27 cellular contexts compared by ENCODE assay signal in the genomic region with DNA sequence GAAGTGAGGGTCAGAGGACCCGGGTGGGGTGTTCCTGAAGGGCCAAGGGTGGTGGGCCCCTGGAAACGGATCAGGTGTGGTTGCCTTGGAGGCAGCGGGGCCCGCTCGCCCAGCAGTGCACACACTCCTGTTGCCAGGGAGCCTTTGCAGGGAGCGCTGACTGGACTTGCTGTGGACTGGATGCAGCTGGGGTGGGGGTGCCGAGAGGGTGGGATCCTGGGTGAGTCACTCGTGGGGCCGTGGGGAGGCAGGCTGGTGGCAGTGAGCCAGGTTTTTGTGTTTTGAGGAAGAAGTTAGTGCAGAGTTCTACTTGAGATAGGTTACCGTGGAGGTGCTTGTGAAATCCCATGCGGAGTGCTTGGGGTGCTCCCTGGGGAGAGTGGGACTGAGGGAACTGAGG. TPM values are rescaled to one million over a fixed set of nuclear protein-coding genes. Genes with fewer than 3 reads are reported as not detected.
A peak's percentile ranks its signal among the peaks of the same experiment; 100 is the strongest.
DNase-seq lines count a peak whose midpoint lies in the region; ATAC-seq, FAIRE-seq and TF ChIP-seq lines count a peak whose summit lies in the region.
"Had no signal": no experiment of that assay in that cellular context is flagged by ENCODE, and none has a peak within 500 bp of the region (broad histone marks: within the 10 kb centered on the region; RNA-seq: fewer than 3 reads in every experiment).

No MANE protein-coding gene starts in this region.

- H3K4me3 Mint-ChIP-seq in activated naive CD8-positive, alpha-beta T cell treated with anti-CD3 and anti-CD28 coated beads for 36 hours = peak overlapping the region; percentile 42
- H3K4me3 Mint-ChIP-seq: activated naive CD4-positive, alpha-beta T cell treated with anti-CD3 and anti-CD28 coated beads, Interleukin-2, amount 10 ng/mL, durations not matched to agents 7 days and 5 days; naive B cell; T-helper 2 cell treated with Interferon-gamma antibody and Interleukin-4, amounts not matched to agents 5 μg/mL and 100 μg/mL, for 36 hours; type B pancreatic cell had no signal

- H3K36me3 ChIP-seq in keratinocyte (ENCODE audit: control insufficient read depth in 2 of 2, extremely low read depth in 1 of 2, insufficient read depth in 2 of 2, low read length in 2 of 2) (no peaks in the 10 kb centered on the region), spleen (no peaks in the 10 kb centered on the region)
- H3K36me3 ChIP-seq: BLaER1, right lobe of liver had no signal

- H3K27me3 ChIP-seq in keratinocyte (ENCODE audit: control insufficient read depth, extremely low read depth, insufficient read depth, low read length) = no peaks in the 10 kb centered on the region
- no peaks in the 10 kb centered on the region for H3K27me3 ChIP-seq in spleen (replicated peaks in 1 of 7)
- H3K27me3 ChIP-seq: BLaER1, right lobe of liver had no signal

- H3K27ac Mint-ChIP-seq in activated naive CD8-positive, alpha-beta T cell treated with anti-CD3 and anti-CD28 coated beads for 36 hours = no peak overlapping the region
- H3K27ac Mint-ChIP-seq: activated naive CD4-positive, alpha-beta T cell treated with anti-CD3 and anti-CD28 coated beads, Interleukin-2, amount 10 ng/mL, durations not matched to agents 7 days and 5 days; naive B cell; T-helper 2 cell treated with Interferon-gamma antibody and Interleukin-4, amounts not matched to agents 5 μg/mL and 100 μg/mL, for 36 hours; type B pancreatic cell had no signal

- peak; percentile 60 for DNase-seq in activated effector memory CD4-positive, alpha-beta T cell treated with anti-CD3 and anti-CD28 coated beads, Interleukin-2, amount 50 U/mL, for 16 hours
- DNase-seq in activated effector memory CD4-positive, alpha-beta T cell treated with Interleukin-2 at 50 U/mL for 16 hours = no peak
- DNase-seq in activated naive CD8-positive, alpha-beta T cell treated with anti-CD3 and anti-CD28 coated beads for 36 hours = no peak
- DNase-seq in keratinocyte (ENCODE audit: low read depth, low spot score) (no peak), spleen (peak; percentile 23), NK-92 (lab: John Stamatoyannopoulos, UW; ENCODE audit: unreplicated experiment) (no peak), NCI-H1092 (lab: John Stamatoyannopoulos, UW) (no peak)
- DNase-seq: activated CD4-positive, alpha-beta T cell treated with anti-CD3 and anti-CD28 coated beads, Interleukin-2, amount 50 U/mL, for 1 hour; activated naive CD4-positive, alpha-beta T cell treated with anti-CD3 and anti-CD28 coated beads, Interleukin-2, amount 10 ng/mL, durations not matched to agents 7 days and 5 days; Calu3; effector CD4-positive, alpha-beta T cell; erythroblast; foreskin melanocyte; islet precursor cell; mesenchymal stem cell; naive B cell; NCI-H1417 treated with DMSO at 0.1 percent for 48 hours; stimulated activated CD8-positive, alpha-beta memory T cell treated with anti-CD3 and anti-CD28 coated beads, Interleukin-4, amount 100 ng/mL, for 48 hours had no signal

- dilution Hi-C loops in keratinocyte (cut with MboI; ENCODE audit: extremely low pct_ligation_motif_present, low sequenced_read_pairs) = no loop called here

- peak; percentile 26 for FAIRE-seq in keratinocyte (lab: Jason Lieb, UNC)

- no peak overlapping the region for H3K4me2 ChIP-seq in keratinocyte (ENCODE audit: control insufficient read depth, extremely low read depth, insufficient read depth, low read depth, low read length)
- H3K4me2 ChIP-seq: BLaER1 had no signal

- H2AFZ ChIP-seq in keratinocyte (ENCODE audit: control insufficient read depth, low read length) = no peak overlapping the region

- H3K79me2 ChIP-seq in keratinocyte (ENCODE audit: control insufficient read depth, insufficient read depth, low read length) = no peaks in the 10 kb centered on the region

- H3K4me1 ChIP-seq in keratinocyte (ENCODE audit: control insufficient read depth, extremely low read depth, insufficient read depth, low read length) (peaks cover 8% of the 10 kb centered on the region), spleen (no peaks in the 10 kb centered on the region)
- H3K4me1 ChIP-seq: right lobe of liver had no signal

- no peak overlapping the region for H3K9ac ChIP-seq in keratinocyte (ENCODE audit: control insufficient read depth, extremely low read depth, insufficient read depth, low read length)
- H3K9ac ChIP-seq: BLaER1 had no signal

- H3K4me3 ChIP-seq in keratinocyte (ENCODE audit: control insufficient read depth in 2 of 3, extremely low read depth in 1 of 3, insufficient read depth in 2 of 3, low read depth in 1 of 3, low read length in 3 of 3) (no peak overlapping the region), spleen (no peak overlapping the region)
- H3K4me3 ChIP-seq: BLaER1, right lobe of liver had no signal

- no peaks in the 10 kb centered on the region for H3K4me1 Mint-ChIP-seq in activated naive CD8-positive, alpha-beta T cell treated with anti-CD3 and anti-CD28 coated beads for 36 hours
- H3K4me1 Mint-ChIP-seq: activated naive CD4-positive, alpha-beta T cell treated with anti-CD3 and anti-CD28 coated beads, Interleukin-2, amount 10 ng/mL, durations not matched to agents 7 days and 5 days; naive B cell had no signal

- WGBS in spleen, 5 donors = no CpG with 5 or more reads among the region's 11 CpGs

- no peak for ATAC-seq in HG03039 (IDR thresholded peaks at IDR 0.05; ENCODE audit: unreplicated experiment)

- intact Hi-C loops in spleen (cut with DNase I; ENCODE audit: low total_unique reads) = no loop called here

- no peaks in the 10 kb centered on the region for H3K9me1 ChIP-seq in keratinocyte (ENCODE audit: control insufficient read depth, extremely low read depth, insufficient read depth, low read length)

- no peak overlapping the region for H3K27ac ChIP-seq in keratinocyte (ENCODE audit: control insufficient read depth, insufficient read depth, low read length)
- H3K27ac ChIP-seq in spleen = no peak overlapping the region
- H3K27ac ChIP-seq: BLaER1, right lobe of liver, VCaP had no signal

- no peaks in the 10 kb centered on the region for H3K36me3 Mint-ChIP-seq in activated naive CD8-positive, alpha-beta T cell treated with anti-CD3 and anti-CD28 coated beads for 36 hours
- H3K36me3 Mint-ChIP-seq: activated naive CD4-positive, alpha-beta T cell treated with anti-CD3 and anti-CD28 coated beads, Interleukin-2, amount 10 ng/mL, durations not matched to agents 7 days and 5 days; naive B cell; type B pancreatic cell had no signal

- no peak for TF ChIP-seq POLR2A in spleen (IDR thresholded peaks at IDR 0.05)

- H3K9me3 Mint-ChIP-seq in activated naive CD8-positive, alpha-beta T cell treated with anti-CD3 and anti-CD28 coated beads for 36 hours = no peaks in the 10 kb centered on the region
- H3K9me3 Mint-ChIP-seq: activated naive CD4-positive, alpha-beta T cell treated with anti-CD3 and anti-CD28 coated beads, Interleukin-2, amount 10 ng/mL, durations not matched to agents 7 days and 5 days; naive B cell; T-helper 2 cell treated with Interferon-gamma antibody and Interleukin-4, amounts not matched to agents 5 μg/mL and 100 μg/mL, for 36 hours; type B pancreatic cell had no signal

- no peaks in the 10 kb centered on the region for H3K27me3 Mint-ChIP-seq in activated naive CD8-positive, alpha-beta T cell treated with anti-CD3 and anti-CD28 coated beads for 36 hours
- H3K27me3 Mint-ChIP-seq: naive B cell, type B pancreatic cell had no signal

- TF ChIP-seq CTCF in keratinocyte (optimal IDR thresholded peaks at IDR 0.05 in 1 of 3, IDR thresholded peaks at IDR 0.05 in 1 of 3, conservative IDR thresholded peaks at IDR 0.05 in 1 of 3; ENCODE audit: extremely low read depth in 1 of 3, insufficient read depth in 2 of 3, low read length in 3 of 3) = no peak
- TF ChIP-seq CTCF in spleen (IDR thresholded peaks at IDR 0.05 in 8 of 11, conservative IDR thresholded peaks at IDR 0.05 in 3 of 11) = no peak

- H3K9me3 ChIP-seq in keratinocyte (ENCODE audit: control insufficient read depth, low read depth, low read length) = no peaks in the 10 kb centered on the region
- H3K9me3 ChIP-seq in spleen = no peaks in the 10 kb centered on the region
- H3K9me3 ChIP-seq: BLaER1, right lobe of liver had no signal

- no peaks in the 10 kb centered on the region for H4K20me1 ChIP-seq in keratinocyte (ENCODE audit: control insufficient read depth, extremely low read depth, insufficient read depth, low read length)
- H4K20me1 ChIP-seq: BLaER1 had no signal

RNA-seq across cellular contexts. Expression of a gene that starts 1.3 kb away (rescaled TPM):
- 100 to 1,000 TPM; 148 to 151 TPM for total RNA-seq in activated naive CD8-positive, alpha-beta T cell treated with anti-CD3 and anti-CD28 coated beads for 36 hours
- 56.4 to 84.2 TPM (median 68.2 TPM) in 3 replicates for polyA plus RNA-seq in keratinocyte
- 49.7 TPM for polyA plus RNA-seq in keratinocyte (2011; ENCODE audit: low read depth)
- polyA plus RNA-seq in keratinocyte (2011; cell fraction: cytosol; rRNA removed) = 29.6 and 66.3 TPM in 2 replicates
- polyA plus RNA-seq in keratinocyte (2011; cell fraction: nucleus; rRNA removed) = 20.1 and 20.2 TPM in 2 replicates
- polyA plus RNA-seq in keratinocyte (2012; ENCODE audit: low replicate concordance) = 47.9 and 101 TPM in 2 replicates
- 32.9 to 39.0 TPM (median 34.9 TPM) in 3 replicates for polyA minus RNA-seq in keratinocyte
- 90.7 TPM for polyA minus RNA-seq in keratinocyte (2011; cell fraction: cytosol; rRNA and poly(A)+ RNA removed)
- 6.9 and 7.1 TPM in 2 replicates for polyA minus RNA-seq in keratinocyte (2011; cell fraction: nucleus; rRNA and poly(A)+ RNA removed)
- total RNA-seq in spleen = 10 to 100 TPM; 32.5 to 75.2 (median 44.5) TPM
- polyA plus RNA-seq in spleen = 100 to 1,000 TPM in 2 of 3 donors, 10 to 100 TPM in 1; 58.7 to 160 (median 122) TPM

RNA-seq across cellular contexts. Expression of a gene that starts 28.9 kb away (rescaled TPM):
- total RNA-seq in activated naive CD8-positive, alpha-beta T cell treated with anti-CD3 and anti-CD28 coated beads for 36 hours = under 1 TPM; 0.50 to 0.54 TPM
- polyA plus RNA-seq in keratinocyte (0.09 TPM in 1 of 3 replicates, not detected in the others), spleen (1 to 10 TPM in 2 of 3 donors, under 1 TPM in 1; 0.64 to 4.4 (median 3.5) TPM)
- polyA plus RNA-seq in keratinocyte (2011; ENCODE audit: low read depth) = not detected
- polyA plus RNA-seq in keratinocyte (2011; cell fraction: cytosol; rRNA removed) = not detected in 2 replicates
- polyA plus RNA-seq in keratinocyte (2011; cell fraction: nucleus; rRNA removed) = not detected in 2 replicates
- polyA plus RNA-seq in keratinocyte (2012; ENCODE audit: low replicate concordance) = not detected in 2 replicates
- not detected in 3 replicates for polyA minus RNA-seq in keratinocyte
- not detected for polyA minus RNA-seq in keratinocyte (2011; cell fraction: cytosol; rRNA and poly(A)+ RNA removed)
- not detected in 2 replicates for polyA minus RNA-seq in keratinocyte (2011; cell fraction: nucleus; rRNA and poly(A)+ RNA removed)
- total RNA-seq in spleen = 1 to 10 TPM in 5 of 7 donors, under 1 TPM in 1, not detected in 1; 0.97 to 4.9 (median 1.9) TPM
- total RNA-seq: Calu3, Daoy, NCI-H460, osteoblast had no signal

RNA-seq across cellular contexts. Expression of a gene that starts 49.3 kb away (rescaled TPM):
- not detected for total RNA-seq in activated naive CD8-positive, alpha-beta T cell treated with anti-CD3 and anti-CD28 coated beads for 36 hours
- polyA plus RNA-seq in keratinocyte = 1.9 to 26.9 TPM (median 15.6 TPM) in 3 replicates
- polyA plus RNA-seq in keratinocyte (2011; ENCODE audit: low read depth) = 8.1 TPM
- polyA plus RNA-seq in keratinocyte (2011; cell fraction: cytosol; rRNA removed) = 4.3 and 7.7 TPM in 2 replicates
- 3.3 and 6.4 TPM in 2 replicates for polyA plus RNA-seq in keratinocyte (2011; cell fraction: nucleus; rRNA removed)
- 4.8 and 7.3 TPM in 2 replicates for polyA plus RNA-seq in keratinocyte (2012; ENCODE audit: low replicate concordance)
- polyA minus RNA-seq in keratinocyte = 2.0 to 8.4 TPM (median 4.5 TPM) in 3 replicates
- 7.9 TPM for polyA minus RNA-seq in keratinocyte (2011; cell fraction: cytosol; rRNA and poly(A)+ RNA removed)
- polyA minus RNA-seq in keratinocyte (2011; cell fraction: nucleus; rRNA and poly(A)+ RNA removed) = 0.47 and 1.7 TPM in 2 replicates
- 100 to 1,000 TPM in 3 of 7 donors, 10 to 100 TPM in 4; 21.0 to 620 (median 79.7) TPM for total RNA-seq in spleen
- 100 to 1,000 TPM in 2 of 3 donors, 10 to 100 TPM in 1; 10.1 to 104 (median 101) TPM for polyA plus RNA-seq in spleen

RNA-seq across cellular contexts. Expression of a gene that starts 56.7 kb away (rescaled TPM):
- total RNA-seq in activated naive CD8-positive, alpha-beta T cell treated with anti-CD3 and anti-CD28 coated beads for 36 hours = under 1 TPM; 0.20 to 0.31 TPM
- polyA plus RNA-seq in keratinocyte = not detected in 3 replicates
- not detected for polyA plus RNA-seq in keratinocyte (2011; ENCODE audit: low read depth)
- polyA plus RNA-seq in keratinocyte (2011; cell fraction: cytosol; rRNA removed) = not detected in 2 replicates
- polyA plus RNA-seq in keratinocyte (2011; cell fraction: nucleus; rRNA removed) = not detected in 2 replicates
- polyA plus RNA-seq in keratinocyte (2012; ENCODE audit: low replicate concordance) = not detected in 2 replicates
- not detected in 3 replicates for polyA minus RNA-seq in keratinocyte
- not detected for polyA minus RNA-seq in keratinocyte (2011; cell fraction: cytosol; rRNA and poly(A)+ RNA removed)
- polyA minus RNA-seq in keratinocyte (2011; cell fraction: nucleus; rRNA and poly(A)+ RNA removed) = not detected in 2 replicates
- not detected for total RNA-seq in spleen
- polyA plus RNA-seq in spleen = under 1 TPM; 0.03 to 0.64 (median 0.20) TPM
- total RNA-seq: Calu3, Daoy, NCI-H460, osteoblast, right lobe of liver had no signal

Comparison
In these comparisons a context has a peak if more than half of its experiments do, and no peak if none do; other contexts are left out.
1. DNase-seq: peak in activated effector memory CD4-positive, alpha-beta T cell treated with anti-CD3 and anti-CD28 coated beads, Interleukin-2, amount 50 U/mL, for 16 hours (single experiment) and spleen (single experiment); none in activated effector memory CD4-positive, alpha-beta T cell treated with Interleukin-2 at 50 U/mL for 16 hours (single experiment), activated naive CD8-positive, alpha-beta T cell treated with anti-CD3 and anti-CD28 coated beads for 36 hours (single experiment), keratinocyte (single experiment), NK-92 (single experiment) and NCI-H1092 (single experiment).
2. RNA of a gene that starts 49.3 kb away (total RNA-seq): 21.0 to 620 TPM in spleen; not detected in activated naive CD8-positive, alpha-beta T cell treated with anti-CD3 and anti-CD28 coated beads for 36 hours; every median in the first group is over 10 times any median in the second.